18 cellular contexts compared by ENCODE assay signal in the genomic region with DNA sequence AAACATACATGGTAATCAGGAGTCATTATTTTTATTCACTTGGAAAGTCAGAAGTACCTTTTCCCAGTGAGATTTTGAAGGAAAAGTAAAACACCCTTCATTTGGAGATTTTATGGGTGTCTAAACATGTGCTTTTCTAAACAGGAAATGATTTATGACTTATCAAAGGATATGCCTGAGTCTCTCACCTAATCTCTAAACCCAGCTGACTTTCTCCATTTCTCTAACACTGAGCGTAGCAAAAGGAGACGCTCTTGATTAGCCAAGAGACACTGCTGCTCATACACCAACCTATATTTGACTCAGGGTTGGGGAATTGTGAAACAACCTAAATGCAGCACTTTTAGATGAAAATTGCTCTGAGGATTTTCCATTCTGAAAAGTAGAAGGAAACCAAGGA.
"Had no signal": no experiment of that assay in that cellular context is flagged by ENCODE, and none has a peak within 500 bp of the region (broad histone marks: within the 10 kb centered on the region; RNA-seq: fewer than 3 reads in every experiment).

No MANE protein-coding gene starts in this region.

- H3K4me3 ChIP-seq: heart left ventricle, pancreas, stomach had no signal

- H3K9me3 ChIP-seq: heart left ventricle, pancreas, stomach had no signal

- FAIRE-seq: islet of Langerhans, small intestine had no signal

- H3K36me3 ChIP-seq: heart left ventricle, pancreas, stomach had no signal

- H3K4me1 ChIP-seq: heart left ventricle, pancreas, stomach had no signal

- H3K27ac ChIP-seq: heart left ventricle, pancreas, stomach had no signal

- DNase-seq: dermis blood vessel endothelial cell; erythroblast; foreskin melanocyte; heart left ventricle; hippocampal formation; kidney glomerular epithelial cell; mesendoderm; naive B cell; occipital lobe; pancreas; right cardiac atrium; small intestine; stimulated activated CD4-positive, alpha-beta T cell treated with anti-CD3 and anti-CD28 coated beads, Interleukin-12 subunit alpha, Interleukin-12 subunit beta, amount 100 ng/mL, for 4 hours; stimulated activated naive CD4-positive, alpha-beta T cell; stomach; substantia nigra; trophoblast cell had no signal

- ATAC-seq: heart left ventricle, pancreas, right cardiac atrium had no signal
